1 cellular context compared by ENCODE assay signal in the genomic region with DNA sequence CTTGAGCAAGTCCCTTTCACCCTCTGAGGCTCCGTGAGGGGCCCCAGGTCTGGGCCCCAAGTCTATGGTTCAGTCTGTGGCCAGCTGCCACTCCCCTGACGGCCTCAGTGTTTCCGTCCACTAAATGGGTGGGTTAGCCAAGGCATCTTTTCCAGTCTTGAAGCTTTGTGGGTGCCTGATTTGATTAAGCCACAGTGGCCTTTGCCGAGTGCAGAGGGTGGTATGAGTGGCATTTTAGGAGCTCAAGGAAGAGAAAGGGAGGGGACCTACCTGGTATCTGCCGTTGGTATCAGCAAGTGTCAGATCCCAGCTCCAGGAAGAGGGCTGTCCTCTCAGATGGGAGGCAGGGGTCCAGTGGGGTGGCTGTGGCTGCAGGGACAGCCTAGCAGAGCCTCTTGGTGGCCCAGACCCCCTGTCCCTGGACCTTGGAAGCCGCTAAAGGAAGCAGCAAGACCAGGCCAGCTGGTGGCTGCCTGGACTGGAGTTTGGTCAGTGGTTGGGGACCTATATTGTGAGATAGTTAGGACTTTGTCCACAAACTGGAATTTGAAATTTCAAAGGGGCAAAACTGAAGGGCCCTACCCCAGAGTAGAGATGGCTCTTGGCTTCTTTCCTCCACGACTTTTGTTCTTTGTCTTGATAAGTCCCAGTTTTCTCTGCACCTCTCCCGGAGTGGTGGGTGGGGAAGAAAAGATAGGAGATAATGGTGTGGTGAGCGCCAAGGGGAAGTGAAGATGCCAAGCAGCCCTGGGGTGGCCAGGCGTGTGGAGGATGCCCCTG.
TF ChIP-seq lines count a peak whose summit lies in the region.

No MANE protein-coding gene starts in this region.

TF ChIP-seq in HepG2, 621 proteins besides CTCF, POLR2A, EP300 and RAD21 (continued from another document and continues in another):
- TF ChIP-seq ARNT2 (CRISPR knock-in tag; IDR thresholded peaks at IDR 0.05; ENCODE audit: low read depth) (peak; percentile 27), NAIF1 (CRISPR knock-in tag; IDR thresholded peaks at IDR 0.05; ENCODE audit: borderline replicate concordance) (no peak), ZNF343 (CRISPR knock-in tag; IDR thresholded peaks at IDR 0.05) (peak; percentile 68; the same call in 1 of the 2 replicates), TCF7 (IDR thresholded peaks at IDR 0.05; ENCODE audit: low read depth) (no peak), NFYB (CRISPR knock-in tag; IDR thresholded peaks at IDR 0.05) (0 out of 2 replicates have a peak, but pooled peaks have one; percentile 24), ZNF264 (CRISPR knock-in tag; IDR thresholded peaks at IDR 0.05) (no peak), GPN1 (CRISPR knock-in tag; IDR thresholded peaks at IDR 0.05; ENCODE audit: borderline replicate concordance) (no peak), ONECUT2 (CRISPR knock-in tag; IDR thresholded peaks at IDR 0.05) (no peak), PRPF4 (IDR thresholded peaks at IDR 0.05; ENCODE audit: low read depth, low read length, poor library complexity, severe bottlenecking) (no peak), ZSCAN5A (CRISPR knock-in tag; IDR thresholded peaks at IDR 0.05; ENCODE audit: borderline replicate concordance) (no peak; the same call in 1 of the 2 replicates), ZBTB20 (CRISPR knock-in tag; IDR thresholded peaks at IDR 0.05; ENCODE audit: borderline replicate concordance, low read depth) (no peak), ZNF552 (CRISPR knock-in tag; IDR thresholded peaks at IDR 0.05; ENCODE audit: borderline replicate concordance) (0 out of 2 replicates have a peak, but pooled peaks have one; percentile 30), BCL6 (CRISPR knock-in tag; IDR thresholded peaks at IDR 0.05) (no peak), MEIS2 (CRISPR knock-in tag; IDR thresholded peaks at IDR 0.05) (no peak), NFE2 (CRISPR knock-in tag; IDR thresholded peaks at IDR 0.05) (no peak), DPF2 (CRISPR knock-in tag; IDR thresholded peaks at IDR 0.05; ENCODE audit: borderline replicate concordance, low read depth) (no peak), PAWR (CRISPR knock-in tag; IDR thresholded peaks at IDR 0.05; ENCODE audit: borderline replicate concordance) (no peak), PAXIP1 (CRISPR knock-in tag; conservative IDR thresholded peaks at IDR 0.05) (no peak; the same call in 1 of the 2 replicates), ZNF292 (CRISPR knock-in tag; IDR thresholded peaks at IDR 0.05; ENCODE audit: borderline replicate concordance, low read depth) (0 out of 2 replicates have a peak, but pooled peaks have one; percentile 13), PRMT3 (CRISPR knock-in tag; IDR thresholded peaks at IDR 0.05; ENCODE audit: borderline replicate concordance, low read depth) (0 out of 2 replicates have a peak, but pooled peaks have one; percentile 3), ZNF616 (CRISPR knock-in tag; IDR thresholded peaks at IDR 0.05; ENCODE audit: low read depth) (no peak), ZNF362 (CRISPR knock-in tag; IDR thresholded peaks at IDR 0.05; ENCODE audit: borderline replicate concordance) (no peak), ZNF468 (CRISPR knock-in tag; IDR thresholded peaks at IDR 0.05) (no peak), GFI1 (CRISPR knock-in tag; IDR thresholded peaks at IDR 0.05; ENCODE audit: borderline replicate concordance) (no peak), BRCA1 (CRISPR knock-in tag; IDR thresholded peaks at IDR 0.05) (no peak), ZNF660 (CRISPR knock-in tag; IDR thresholded peaks at IDR 0.05; ENCODE audit: borderline replicate concordance, low read depth) (no peak), XRCC5 (optimal IDR thresholded peaks at IDR 0.05; ENCODE audit: low read length) (no peak), ZNF207 (IDR thresholded peaks at IDR 0.05; ENCODE audit: borderline replicate concordance) (no peak), SMYD3 (CRISPR knock-in tag; IDR thresholded peaks at IDR 0.05) (no peak), RCOR2 (CRISPR knock-in tag; IDR thresholded peaks at IDR 0.05) (peak; percentile 98; the same call in 1 of the 2 replicates)
- TF ChIP-seq, protein P1, sequence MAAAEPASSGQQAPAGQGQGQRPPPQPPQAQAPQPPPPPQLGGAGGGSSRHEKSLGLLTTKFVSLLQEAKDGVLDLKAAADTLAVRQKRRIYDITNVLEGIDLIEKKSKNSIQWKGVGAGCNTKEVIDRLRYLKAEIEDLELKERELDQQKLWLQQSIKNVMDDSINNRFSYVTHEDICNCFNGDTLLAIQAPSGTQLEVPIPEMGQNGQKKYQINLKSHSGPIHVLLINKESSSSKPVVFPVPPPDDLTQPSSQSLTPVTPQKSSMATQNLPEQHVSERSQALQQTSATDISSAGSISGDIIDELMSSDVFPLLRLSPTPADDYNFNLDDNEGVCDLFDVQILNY (CRISPR knock-in tag; conservative IDR thresholded peaks at IDR 0.05), result no peak
- TF ChIP-seq, protein P2, sequence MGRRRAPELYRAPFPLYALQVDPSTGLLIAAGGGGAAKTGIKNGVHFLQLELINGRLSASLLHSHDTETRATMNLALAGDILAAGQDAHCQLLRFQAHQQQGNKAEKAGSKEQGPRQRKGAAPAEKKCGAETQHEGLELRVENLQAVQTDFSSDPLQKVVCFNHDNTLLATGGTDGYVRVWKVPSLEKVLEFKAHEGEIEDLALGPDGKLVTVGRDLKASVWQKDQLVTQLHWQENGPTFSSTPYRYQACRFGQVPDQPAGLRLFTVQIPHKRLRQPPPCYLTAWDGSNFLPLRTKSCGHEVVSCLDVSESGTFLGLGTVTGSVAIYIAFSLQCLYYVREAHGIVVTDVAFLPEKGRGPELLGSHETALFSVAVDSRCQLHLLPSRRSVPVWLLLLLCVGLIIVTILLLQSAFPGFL (CRISPR knock-in tag; IDR thresholded peaks at IDR 0.05), result no peak
- TF ChIP-seq, protein P3, sequence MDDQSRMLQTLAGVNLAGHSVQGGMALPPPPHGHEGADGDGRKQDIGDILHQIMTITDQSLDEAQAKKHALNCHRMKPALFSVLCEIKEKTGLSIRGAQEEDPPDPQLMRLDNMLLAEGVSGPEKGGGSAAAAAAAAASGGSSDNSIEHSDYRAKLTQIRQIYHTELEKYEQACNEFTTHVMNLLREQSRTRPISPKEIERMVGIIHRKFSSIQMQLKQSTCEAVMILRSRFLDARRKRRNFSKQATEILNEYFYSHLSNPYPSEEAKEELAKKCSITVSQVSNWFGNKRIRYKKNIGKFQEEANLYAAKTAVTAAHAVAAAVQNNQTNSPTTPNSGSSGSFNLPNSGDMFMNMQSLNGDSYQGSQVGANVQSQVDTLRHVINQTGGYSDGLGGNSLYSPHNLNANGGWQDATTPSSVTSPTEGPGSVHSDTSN (CRISPR knock-in tag; IDR thresholded peaks at IDR 0.05; ENCODE audit: borderline replicate concordance), result no peak
- TF ChIP-seq, protein P4, sequence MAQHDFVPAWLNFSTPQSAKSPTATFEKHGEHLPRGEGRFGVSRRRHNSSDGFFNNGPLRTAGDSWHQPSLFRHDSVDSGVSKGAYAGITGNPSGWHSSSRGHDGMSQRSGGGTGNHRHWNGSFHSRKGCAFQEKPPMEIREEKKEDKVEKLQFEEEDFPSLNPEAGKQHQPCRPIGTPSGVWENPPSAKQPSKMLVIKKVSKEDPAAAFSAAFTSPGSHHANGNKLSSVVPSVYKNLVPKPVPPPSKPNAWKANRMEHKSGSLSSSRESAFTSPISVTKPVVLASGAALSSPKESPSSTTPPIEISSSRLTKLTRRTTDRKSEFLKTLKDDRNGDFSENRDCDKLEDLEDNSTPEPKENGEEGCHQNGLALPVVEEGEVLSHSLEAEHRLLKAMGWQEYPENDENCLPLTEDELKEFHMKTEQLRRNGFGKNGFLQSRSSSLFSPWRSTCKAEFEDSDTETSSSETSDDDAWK (CRISPR knock-in tag; IDR thresholded peaks at IDR 0.05), result no peak
- TF ChIP-seq, protein P5, sequence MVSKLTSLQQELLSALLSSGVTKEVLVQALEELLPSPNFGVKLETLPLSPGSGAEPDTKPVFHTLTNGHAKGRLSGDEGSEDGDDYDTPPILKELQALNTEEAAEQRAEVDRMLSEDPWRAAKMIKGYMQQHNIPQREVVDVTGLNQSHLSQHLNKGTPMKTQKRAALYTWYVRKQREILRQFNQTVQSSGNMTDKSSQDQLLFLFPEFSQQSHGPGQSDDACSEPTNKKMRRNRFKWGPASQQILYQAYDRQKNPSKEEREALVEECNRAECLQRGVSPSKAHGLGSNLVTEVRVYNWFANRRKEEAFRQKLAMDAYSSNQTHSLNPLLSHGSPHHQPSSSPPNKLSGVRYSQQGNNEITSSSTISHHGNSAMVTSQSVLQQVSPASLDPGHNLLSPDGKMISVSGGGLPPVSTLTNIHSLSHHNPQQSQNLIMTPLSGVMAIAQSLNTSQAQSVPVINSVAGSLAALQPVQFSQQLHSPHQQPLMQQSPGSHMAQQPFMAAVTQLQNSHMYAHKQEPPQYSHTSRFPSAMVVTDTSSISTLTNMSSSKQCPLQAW (CRISPR knock-in tag; IDR thresholded peaks at IDR 0.05), result no peak
- TF ChIP-seq, protein P6, sequence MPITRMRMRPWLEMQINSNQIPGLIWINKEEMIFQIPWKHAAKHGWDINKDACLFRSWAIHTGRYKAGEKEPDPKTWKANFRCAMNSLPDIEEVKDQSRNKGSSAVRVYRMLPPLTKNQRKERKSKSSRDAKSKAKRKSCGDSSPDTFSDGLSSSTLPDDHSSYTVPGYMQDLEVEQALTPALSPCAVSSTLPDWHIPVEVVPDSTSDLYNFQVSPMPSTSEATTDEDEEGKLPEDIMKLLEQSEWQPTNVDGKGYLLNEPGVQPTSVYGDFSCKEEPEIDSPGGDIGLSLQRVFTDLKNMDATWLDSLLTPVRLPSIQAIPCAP (CRISPR knock-in tag; IDR thresholded peaks at IDR 0.05; ENCODE audit: low read depth), result no peak
- TF ChIP-seq, protein P7, sequence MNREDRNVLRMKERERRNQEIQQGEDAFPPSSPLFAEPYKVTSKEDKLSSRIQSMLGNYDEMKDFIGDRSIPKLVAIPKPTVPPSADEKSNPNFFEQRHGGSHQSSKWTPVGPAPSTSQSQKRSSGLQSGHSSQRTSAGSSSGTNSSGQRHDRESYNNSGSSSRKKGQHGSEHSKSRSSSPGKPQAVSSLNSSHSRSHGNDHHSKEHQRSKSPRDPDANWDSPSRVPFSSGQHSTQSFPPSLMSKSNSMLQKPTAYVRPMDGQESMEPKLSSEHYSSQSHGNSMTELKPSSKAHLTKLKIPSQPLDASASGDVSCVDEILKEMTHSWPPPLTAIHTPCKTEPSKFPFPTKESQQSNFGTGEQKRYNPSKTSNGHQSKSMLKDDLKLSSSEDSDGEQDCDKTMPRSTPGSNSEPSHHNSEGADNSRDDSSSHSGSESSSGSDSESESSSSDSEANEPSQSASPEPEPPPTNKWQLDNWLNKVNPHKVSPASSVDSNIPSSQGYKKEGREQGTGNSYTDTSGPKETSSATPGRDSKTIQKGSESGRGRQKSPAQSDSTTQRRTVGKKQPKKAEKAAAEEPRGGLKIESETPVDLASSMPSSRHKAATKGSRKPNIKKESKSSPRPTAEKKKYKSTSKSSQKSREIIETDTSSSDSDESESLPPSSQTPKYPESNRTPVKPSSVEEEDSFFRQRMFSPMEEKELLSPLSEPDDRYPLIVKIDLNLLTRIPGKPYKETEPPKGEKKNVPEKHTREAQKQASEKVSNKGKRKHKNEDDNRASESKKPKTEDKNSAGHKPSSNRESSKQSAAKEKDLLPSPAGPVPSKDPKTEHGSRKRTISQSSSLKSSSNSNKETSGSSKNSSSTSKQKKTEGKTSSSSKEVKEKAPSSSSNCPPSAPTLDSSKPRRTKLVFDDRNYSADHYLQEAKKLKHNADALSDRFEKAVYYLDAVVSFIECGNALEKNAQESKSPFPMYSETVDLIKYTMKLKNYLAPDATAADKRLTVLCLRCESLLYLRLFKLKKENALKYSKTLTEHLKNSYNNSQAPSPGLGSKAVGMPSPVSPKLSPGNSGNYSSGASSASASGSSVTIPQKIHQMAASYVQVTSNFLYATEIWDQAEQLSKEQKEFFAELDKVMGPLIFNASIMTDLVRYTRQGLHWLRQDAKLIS (CRISPR knock-in tag; IDR thresholded peaks at IDR 0.05), result no peak; the same call in 1 of the 2 replicates
